In genomic region chr1:156337052-156337887, GRCh38 we compare ENCODE assay signal across 8 cellular contexts. TPM values are rescaled to one million over a fixed set of nuclear protein-coding genes. Genes with fewer than 3 reads are reported as not detected.
A peak's percentile ranks its signal among the peaks of the same experiment; 100 is the strongest.
DNase-seq lines count a peak whose midpoint lies in the region; ATAC-seq, FAIRE-seq and TF ChIP-seq lines count a peak whose summit lies in the region.

No MANE protein-coding gene starts in this region.

- H3K36me3 Mint-ChIP-seq in activated naive CD8-positive, alpha-beta T cell, result peaks cover 18% of the 10 kb centered on the region

- H3K27ac ChIP-seq in keratinocyte (ENCODE audit: control insufficient read depth, insufficient read depth, low read length) (peak overlapping the region; percentile 81), stomach smooth muscle (ENCODE audit: low read length) (peak overlapping the region; percentile 76)

- peaks cover 27% of the 10 kb centered on the region for H3K4me1 Mint-ChIP-seq in activated naive CD8-positive, alpha-beta T cell (ENCODE audit: low read depth)

- dilution Hi-C loops in keratinocyte (cut with MboI; ENCODE audit: extremely low pct_ligation_motif_present, low sequenced_read_pairs), result no loop called here

- no peaks in the 10 kb centered on the region for H3K27me3 ChIP-seq in keratinocyte (ENCODE audit: control insufficient read depth, extremely low read depth, insufficient read depth, low read length)
- H3K27me3 ChIP-seq in stomach smooth muscle (ENCODE audit: control insufficient read depth in 1 of 2, insufficient read depth in 2 of 2, low read length in 2 of 2), result no peaks in the 10 kb centered on the region

- no peaks in the 10 kb centered on the region for H3K9me1 ChIP-seq in keratinocyte (ENCODE audit: control insufficient read depth, extremely low read depth, insufficient read depth, low read length)

- H2AFZ ChIP-seq in keratinocyte (ENCODE audit: control insufficient read depth, low read length), result peak overlapping the region; percentile 88

- H3K27ac Mint-ChIP-seq in activated naive CD8-positive, alpha-beta T cell, result peak overlapping the region; percentile 99

- no peaks in the 10 kb centered on the region for H4K20me1 ChIP-seq in keratinocyte (ENCODE audit: control insufficient read depth, extremely low read depth, insufficient read depth, low read length)

- peaks cover 53% of the 10 kb centered on the region for H3K79me2 ChIP-seq in keratinocyte (ENCODE audit: control insufficient read depth, insufficient read depth, low read length)

- H3K9ac ChIP-seq in keratinocyte (ENCODE audit: control insufficient read depth, extremely low read depth, insufficient read depth, low read length) (peak overlapping the region; percentile 94), stomach smooth muscle (ENCODE audit: low read length in 2 of 2) (peak overlapping the region; percentile 76 to 93)

- ATAC-seq in GM18861 (IDR thresholded peaks at IDR 0.05; ENCODE audit: unreplicated experiment), result no peak

- no peaks in the 10 kb centered on the region for H3K9me3 ChIP-seq in keratinocyte (ENCODE audit: control insufficient read depth, low read depth, low read length)
- H3K9me3 ChIP-seq in stomach smooth muscle (ENCODE audit: control insufficient read depth in 2 of 2, low read length in 2 of 2), result no peaks in the 10 kb centered on the region

- H3K9me3 Mint-ChIP-seq in activated naive CD8-positive, alpha-beta T cell (ENCODE audit: low read depth), result no peaks in the 10 kb centered on the region

- H3K4me1 ChIP-seq in keratinocyte (ENCODE audit: control insufficient read depth, extremely low read depth, insufficient read depth, low read length) (peaks cover 14% of the 10 kb centered on the region), stomach smooth muscle (ENCODE audit: control insufficient read depth, insufficient read depth, low read length) (peaks cover 14% of the 10 kb centered on the region)

- no peaks in the 10 kb centered on the region for H3K27me3 Mint-ChIP-seq in activated naive CD8-positive, alpha-beta T cell

- FAIRE-seq in keratinocyte (lab: Jason Lieb, UNC), result no peak

- no peak for TF ChIP-seq CTCF in keratinocyte (optimal IDR thresholded peaks at IDR 0.05 in 1 of 3, IDR thresholded peaks at IDR 0.05 in 1 of 3, conservative IDR thresholded peaks at IDR 0.05 in 1 of 3; ENCODE audit: extremely low read depth in 1 of 3, insufficient read depth in 2 of 3, low read length in 3 of 3)

- H3K36me3 ChIP-seq in keratinocyte (ENCODE audit: control insufficient read depth in 2 of 2, extremely low read depth in 1 of 2, insufficient read depth in 2 of 2, low read length in 2 of 2) (peaks cover 18 to 30% of the 10 kb centered on the region in 2 experiments), stomach smooth muscle (ENCODE audit: control insufficient read depth in 2 of 2, insufficient read depth in 2 of 2, low read length in 2 of 2) (peaks cover 21 to 27% of the 10 kb centered on the region in 2 donors)

- DNase-seq in activated naive CD4-positive, alpha-beta T cell treated with Interleukin-2 at 50 U/mL for 16 hours, result peak; percentile 11
- DNase-seq in activated naive CD4-positive, alpha-beta T cell (lab: John Stamatoyannopoulos, UW), result no peak
- DNase-seq in keratinocyte (ENCODE audit: low read depth, low spot score) (no peak), NCI-H2227 treated with DMSO at 0.1 percent for 48 hours (lab: John Stamatoyannopoulos, UW) (no peak)
- DNase-seq in stimulated activated naive CD4-positive, alpha-beta T cell (lab: John Stamatoyannopoulos, UW), result no peak

- H3K4me3 ChIP-seq in keratinocyte (ENCODE audit: control insufficient read depth in 2 of 3, extremely low read depth in 1 of 3, insufficient read depth in 2 of 3, low read depth in 1 of 3, low read length in 3 of 3) (peak overlapping the region; percentile 72 to 100 (median 99)), stomach smooth muscle (ENCODE audit: low read length in 2 of 2) (peak overlapping the region; percentile 85 to 98)

- H3K4me2 ChIP-seq in keratinocyte (ENCODE audit: control insufficient read depth, extremely low read depth, insufficient read depth, low read depth, low read length), result peak overlapping the region; percentile 87

- H3K4me3 Mint-ChIP-seq in activated naive CD8-positive, alpha-beta T cell, result peak overlapping the region; percentile 99

RNA-seq across cellular contexts. Expression of gene CCT3, which starts 0.8 kb away (rescaled TPM):
- 477 to 530 TPM (median 499 TPM) in 3 replicates for polyA plus RNA-seq in keratinocyte
- polyA plus RNA-seq in keratinocyte (2011; ENCODE audit: low read depth), result 293 TPM
- 417 and 488 TPM in 2 replicates for polyA plus RNA-seq in keratinocyte (2011; cell fraction: cytosol; rRNA removed)
- polyA plus RNA-seq in keratinocyte (2011; cell fraction: nucleus; rRNA removed), result 403 and 419 TPM in 2 replicates
- polyA plus RNA-seq in keratinocyte (2012; ENCODE audit: low replicate concordance), result 202 and 377 TPM in 2 replicates
- 223 to 610 TPM (median 504 TPM) in 3 replicates for polyA minus RNA-seq in keratinocyte
- 421 TPM for polyA minus RNA-seq in keratinocyte (2011; cell fraction: cytosol; rRNA and poly(A)+ RNA removed)
- 194 and 327 TPM in 2 replicates for polyA minus RNA-seq in keratinocyte (2011; cell fraction: nucleus; rRNA and poly(A)+ RNA removed)

RNA-seq across cellular contexts. Expression of gene TSACC, which starts 1.1 kb away (rescaled TPM):
- 2.2 to 5.4 TPM (median 2.5 TPM) in 3 replicates for polyA plus RNA-seq in keratinocyte
- polyA plus RNA-seq in keratinocyte (2011; ENCODE audit: low read depth), result 0.64 TPM
- polyA plus RNA-seq in keratinocyte (2011; cell fraction: cytosol; rRNA removed), result 4.9 and 6.2 TPM in 2 replicates
- 2.3 and 2.4 TPM in 2 replicates for polyA plus RNA-seq in keratinocyte (2011; cell fraction: nucleus; rRNA removed)
- polyA plus RNA-seq in keratinocyte (2012; ENCODE audit: low replicate concordance), result 1.1 and 1.3 TPM in 2 replicates
- 1.3 TPM in 1 of 3 replicates, not detected in the others for polyA minus RNA-seq in keratinocyte
- polyA minus RNA-seq in keratinocyte (2011; cell fraction: cytosol; rRNA and poly(A)+ RNA removed), result not detected
- polyA minus RNA-seq in keratinocyte (2011; cell fraction: nucleus; rRNA and poly(A)+ RNA removed), result not detected in 2 replicates

RNA-seq across cellular contexts. Expression of gene RHBG, which starts 31.7 kb away (rescaled TPM):
- not detected in 3 replicates for polyA plus RNA-seq in keratinocyte
- polyA plus RNA-seq in keratinocyte (2011; ENCODE audit: low read depth), result 0.89 TPM
- polyA plus RNA-seq in keratinocyte (2011; cell fraction: cytosol; rRNA removed), result not detected in 2 replicates
- 0.14 TPM in 1 of 2 replicates, not detected in the other for polyA plus RNA-seq in keratinocyte (2011; cell fraction: nucleus; rRNA removed)
- 3.3 TPM in 1 of 2 replicates, not detected in the other for polyA plus RNA-seq in keratinocyte (2012; ENCODE audit: low replicate concordance)
- polyA minus RNA-seq in keratinocyte, result not detected in 3 replicates
- not detected for polyA minus RNA-seq in keratinocyte (2011; cell fraction: cytosol; rRNA and poly(A)+ RNA removed)
- polyA minus RNA-seq in keratinocyte (2011; cell fraction: nucleus; rRNA and poly(A)+ RNA removed), result not detected in 2 replicates

RNA-seq across cellular contexts. Expression of gene VHLL, which starts 38.2 kb away (rescaled TPM):
- polyA plus RNA-seq in keratinocyte, result 0.22 TPM in 1 of 3 replicates, not detected in the others
- polyA plus RNA-seq in keratinocyte (2011; ENCODE audit: low read depth), result not detected
- polyA plus RNA-seq in keratinocyte (2011; cell fraction: cytosol; rRNA removed), result not detected in 2 replicates
- 0.51 and 0.72 TPM in 2 replicates for polyA plus RNA-seq in keratinocyte (2011; cell fraction: nucleus; rRNA removed)
- 0.48 TPM in 1 of 2 replicates, not detected in the other for polyA plus RNA-seq in keratinocyte (2012; ENCODE audit: low replicate concordance)
- polyA minus RNA-seq in keratinocyte, result 0.43 TPM in 1 of 3 replicates, not detected in the others
- not detected for polyA minus RNA-seq in keratinocyte (2011; cell fraction: cytosol; rRNA and poly(A)+ RNA removed)
- polyA minus RNA-seq in keratinocyte (2011; cell fraction: nucleus; rRNA and poly(A)+ RNA removed), result not detected in 2 replicates

RNA-seq across cellular contexts. Expression of gene GLMP, which starts 41.8 kb away (rescaled TPM):
- polyA plus RNA-seq in keratinocyte, result 12.5 to 28.0 TPM (median 13.7 TPM) in 3 replicates
- polyA plus RNA-seq in keratinocyte (2011; ENCODE audit: low read depth), result 3.6 TPM
- polyA plus RNA-seq in keratinocyte (2011; cell fraction: cytosol; rRNA removed), result 9.9 and 17.0 TPM in 2 replicates
- polyA plus RNA-seq in keratinocyte (2011; cell fraction: nucleus; rRNA removed), result 32.8 and 39.1 TPM in 2 replicates
- 25.5 and 28.1 TPM in 2 replicates for polyA plus RNA-seq in keratinocyte (2012; ENCODE audit: low replicate concordance)
- polyA minus RNA-seq in keratinocyte, result 10.4 to 24.7 TPM (median 23.7 TPM) in 3 replicates
- polyA minus RNA-seq in keratinocyte (2011; cell fraction: cytosol; rRNA and poly(A)+ RNA removed), result 14.2 TPM
- 17.6 and 18.5 TPM in 2 replicates for polyA minus RNA-seq in keratinocyte (2011; cell fraction: nucleus; rRNA and poly(A)+ RNA removed)
